Comparison of ENCODE assay signal across 1 cellular context in the genomic region with DNA sequence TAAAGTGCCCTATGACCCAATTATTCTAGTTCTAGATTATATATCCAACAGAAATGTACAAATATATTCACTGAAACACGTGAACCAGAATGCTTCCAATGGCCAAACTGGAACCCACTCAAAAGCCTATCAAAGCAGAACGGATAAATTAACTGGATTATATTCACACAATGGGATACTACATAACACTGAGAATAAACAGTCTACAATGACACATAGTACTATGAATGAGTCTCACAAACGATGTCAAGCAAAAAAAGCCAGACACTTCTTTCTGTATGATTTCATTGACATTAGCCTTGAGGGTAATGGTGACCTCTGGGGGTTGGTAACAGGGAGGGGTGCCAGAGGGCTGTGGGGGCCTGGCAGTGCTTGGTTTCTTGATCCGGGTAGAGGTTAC.
TF ChIP-seq lines count a peak whose summit lies in the region.

No MANE protein-coding gene starts in this region.

TF ChIP-seq in HepG2, 621 proteins besides CTCF, POLR2A, EP300 and RAD21:
- TF ChIP-seq, protein P1, sequence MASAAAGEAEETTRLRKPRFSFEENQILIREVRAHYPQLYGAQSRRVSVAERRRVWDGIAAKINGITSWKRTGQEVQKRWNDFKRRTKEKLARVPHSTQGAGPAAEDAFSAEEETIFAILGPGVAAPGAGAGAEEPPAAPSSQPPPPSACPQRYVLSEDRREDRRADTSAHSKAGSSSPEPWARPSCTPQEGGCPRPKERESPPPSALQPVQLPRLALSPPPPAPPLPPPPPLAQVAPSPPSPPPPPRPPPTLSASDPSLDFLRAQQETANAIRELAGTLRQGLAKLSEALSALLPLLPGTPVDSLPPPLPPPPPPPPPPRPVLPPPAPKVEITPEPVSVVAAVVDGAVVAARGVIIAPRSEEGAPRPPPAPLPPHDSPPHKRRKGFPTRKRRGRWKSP (CRISPR knock-in tag; IDR thresholded peaks at IDR 0.05): no peak
- TF ChIP-seq ZNF777 (CRISPR knock-in tag; IDR thresholded peaks at IDR 0.05) (no peak), ZNF350 (CRISPR knock-in tag; IDR thresholded peaks at IDR 0.05; ENCODE audit: borderline replicate concordance, low read depth) (no peak), BCL6 (CRISPR knock-in tag; IDR thresholded peaks at IDR 0.05) (no peak), CHD2 (IDR thresholded peaks at IDR 0.05; ENCODE audit: low read depth, low read length) (no peak), HDAC2 (CRISPR knock-in tag; IDR thresholded peaks at IDR 0.05) (no peak), ZNF331 (CRISPR knock-in tag; IDR thresholded peaks at IDR 0.05) (no peak), ZNF782 (CRISPR knock-in tag; IDR thresholded peaks at IDR 0.05; ENCODE audit: borderline replicate concordance) (no peak), SMAD9 (CRISPR knock-in tag; IDR thresholded peaks at IDR 0.05) (no peak), CHCHD3 (CRISPR knock-in tag; IDR thresholded peaks at IDR 0.05) (no peak), ZUFSP (CRISPR knock-in tag; IDR thresholded peaks at IDR 0.05; ENCODE audit: borderline replicate concordance) (no peak), YEATS2 (CRISPR knock-in tag; IDR thresholded peaks at IDR 0.05; ENCODE audit: borderline replicate concordance) (no peak), TARDBP (CRISPR knock-in tag; IDR thresholded peaks at IDR 0.05) (no peak), ZNF589 (CRISPR knock-in tag; conservative IDR thresholded peaks at IDR 0.05) (no peak), GLMP (CRISPR knock-in tag; IDR thresholded peaks at IDR 0.05; ENCODE audit: borderline replicate concordance) (no peak), SMARCE1 (IDR thresholded peaks at IDR 0.05; ENCODE audit: borderline replicate concordance) (no peak)
